8 cellular contexts compared by ENCODE assay signal in the genomic region with DNA sequence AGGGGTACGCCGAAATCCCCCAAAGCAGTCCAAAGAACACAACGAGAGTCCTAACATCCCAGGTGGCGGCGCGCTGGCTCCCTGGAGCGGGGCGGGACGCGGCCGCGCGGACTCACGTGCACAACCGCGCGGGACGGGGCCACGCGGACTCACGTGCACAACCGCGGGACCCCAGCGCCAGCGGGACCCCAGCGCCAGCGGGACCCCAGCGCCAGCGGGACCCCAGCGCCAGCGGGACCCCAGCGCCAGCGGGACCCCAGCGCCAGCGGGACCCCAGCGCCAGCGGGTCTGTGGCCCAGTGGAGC. TPM values are rescaled to one million over a fixed set of nuclear protein-coding genes. Genes with fewer than 3 reads are reported as not detected.
DNase-seq lines count a peak whose midpoint lies in the region; ATAC-seq, FAIRE-seq and TF ChIP-seq lines count a peak whose summit lies in the region.
"Not testable (repeated sequence)": the region's sequence is repeated elsewhere in the genome, so short reads cannot be mapped to it uniquely, and the experiment has no call there.

No MANE protein-coding gene starts in this region.

- peak overlapping the region; percentile 73 for H2AK5ac ChIP-seq in trophoblast cell (ENCODE audit: low read length)

- peaks cover 46% of the 10 kb centered on the region for H3K79me1 ChIP-seq in trophoblast cell (ENCODE audit: low read length)

- peak overlapping the region; percentile 54 for H2BK5ac ChIP-seq in trophoblast cell (ENCODE audit: low read depth, low read length, poor library complexity)

- TF ChIP-seq POLR2A in testis (IDR thresholded peaks at IDR 0.05) = not testable (repeated sequence)

- CTCF ChIA-PET in CD4-positive, alpha-beta memory T cell (lab: Charles Lee; ENCODE audit: partially characterized antibody) = interaction anchor here (3.4 kb wide), 1 partner anchor 9 kb away, joined by 18 read pairs; no protein-coding TSS in a partner anchor
- CTCF ChIA-PET in activated CD8-positive, alpha-beta T cell treated with anti-CD3 and anti-CD28 coated beads for 36 hours (lab: Charles Lee) = interaction anchor here (1.0 to 2.6 kb wide), 2 partner anchors 126 to 140 kb away, joined by 3 to 15 read pairs; no protein-coding TSS in a partner anchor

- H3K4me1 Mint-ChIP-seq in CD4-positive, alpha-beta memory T cell = peaks cover 10 to 34% (median 20%) of the 10 kb centered on the region in 4 donors
- H3K4me1 Mint-ChIP-seq in activated CD8-positive, alpha-beta T cell treated with anti-CD3 and anti-CD28 coated beads for 36 hours (ENCODE audit: low read depth) = peaks cover 20% of the 10 kb centered on the region
- peaks cover 17% of the 10 kb centered on the region for H3K4me1 Mint-ChIP-seq in astrocyte (ENCODE audit: low read depth, unreplicated experiment)
- not testable (repeated sequence) for H3K4me1 Mint-ChIP-seq in glutamatergic neuron (ENCODE audit: low read depth, unreplicated experiment)

- peak overlapping the region in 4 of 7 donors; percentile 47 to 75 (median 63) for H3K27ac Mint-ChIP-seq in CD4-positive, alpha-beta memory T cell
- not testable (repeated sequence) for H3K27ac Mint-ChIP-seq in activated CD8-positive, alpha-beta T cell treated with anti-CD3 and anti-CD28 coated beads for 36 hours; astrocyte (ENCODE audit: unreplicated experiment); glutamatergic neuron (ENCODE audit: unreplicated experiment)

- H2BK120ac ChIP-seq in trophoblast cell (ENCODE audit: insufficient read depth, low read length, poor library complexity) = peak overlapping the region; percentile 81

- H2BK12ac ChIP-seq in trophoblast cell (ENCODE audit: low read length) = peak overlapping the region; percentile 70

- not testable (repeated sequence) for H4K20me1 ChIP-seq in Loucy (ENCODE audit: insufficient read depth, low read length, poor library complexity, severe bottlenecking)
- peaks cover 13% of the 10 kb centered on the region for H4K20me1 ChIP-seq in astrocyte (ENCODE audit: insufficient read depth, low read length)

- H3K79me2 ChIP-seq in Loucy (ENCODE audit: insufficient read depth, low read length) (peaks cover 38% of the 10 kb centered on the region), trophoblast cell (ENCODE audit: control insufficient read depth, insufficient read depth, low read length, poor library complexity) (peaks cover 17% of the 10 kb centered on the region)
- H3K79me2 ChIP-seq in astrocyte (ENCODE audit: insufficient read depth, low read length) = not testable (repeated sequence)

- peak overlapping the region; percentile 79 to 89 (median 86) for H3K4me3 Mint-ChIP-seq in CD4-positive, alpha-beta memory T cell
- peak overlapping the region; percentile 81 for H3K4me3 Mint-ChIP-seq in activated CD8-positive, alpha-beta T cell treated with anti-CD3 and anti-CD28 coated beads for 36 hours
- H3K4me3 Mint-ChIP-seq in astrocyte (ENCODE audit: unreplicated experiment) = not testable (repeated sequence)
- H3K4me3 Mint-ChIP-seq in glutamatergic neuron (ENCODE audit: unreplicated experiment) = peak overlapping the region; percentile 64

- peak overlapping the region; percentile 38 for H3K14ac ChIP-seq in trophoblast cell (ENCODE audit: low read length)

- not testable (repeated sequence) for DNase-seq in CD4-positive, alpha-beta memory T cell; activated CD8-positive, alpha-beta T cell treated with anti-CD3 and anti-CD28 coated beads for 36 hours; astrocyte (ENCODE audit: low read depth); glutamatergic neuron; lower lobe of right lung; trophoblast cell; testis

- not testable (repeated sequence) for H3K9me2 ChIP-seq in Loucy (replicated peaks; ENCODE audit: low read depth, low read length)

- not testable (repeated sequence) for H3K27me3 Mint-ChIP-seq in CD4-positive, alpha-beta memory T cell
- H3K27me3 Mint-ChIP-seq in activated CD8-positive, alpha-beta T cell treated with anti-CD3 and anti-CD28 coated beads for 36 hours = peaks cover 10% of the 10 kb centered on the region
- H3K27me3 Mint-ChIP-seq in astrocyte (ENCODE audit: low read depth, unreplicated experiment) (peaks cover 45% of the 10 kb centered on the region), glutamatergic neuron (ENCODE audit: unreplicated experiment) (peaks cover 27% of the 10 kb centered on the region)

- not testable (repeated sequence) for H3K36me3 ChIP-seq in CD4-positive, alpha-beta memory T cell (ENCODE audit: insufficient read depth, low read length); Loucy (ENCODE audit: insufficient read depth, low read length); astrocyte (ENCODE audit: insufficient read depth, low read length); lower lobe of right lung; trophoblast cell (ENCODE audit: control insufficient read depth in 1 of 2, insufficient read depth in 2 of 2, low read length in 2 of 2); testis (ENCODE audit: low read depth, missing control alignments)

- not testable (repeated sequence) for H4K12ac ChIP-seq in trophoblast cell (ENCODE audit: low read depth, low read length)

- H3K4me2 ChIP-seq in Loucy (ENCODE audit: low read depth, low read length, poor library complexity, severe bottlenecking) = peak overlapping the region; percentile 86
- peak overlapping the region; percentile 22 for H3K4me2 ChIP-seq in astrocyte (ENCODE audit: low read length)
- peak overlapping the region; percentile 82 for H3K4me2 ChIP-seq in trophoblast cell (ENCODE audit: low read length)

- not testable (repeated sequence) for ATAC-seq in activated CD8-positive, alpha-beta T cell treated with anti-CD3 and anti-CD28 coated beads for 36 hours; lower lobe of right lung

- not testable (repeated sequence) for H3K27me3 ChIP-seq in CD4-positive, alpha-beta memory T cell (ENCODE audit: insufficient read depth, low read length); Loucy (ENCODE audit: insufficient read depth, low read length, poor library complexity, severe bottlenecking); trophoblast cell (ENCODE audit: insufficient read depth, low read length); testis
- H3K27me3 ChIP-seq in astrocyte (ENCODE audit: insufficient read depth, low read length) (peaks cover 63% of the 10 kb centered on the region), lower lobe of right lung (ENCODE audit: low read depth) (peaks cover 34% of the 10 kb centered on the region)

- H3K23ac ChIP-seq in trophoblast cell (ENCODE audit: low read length) = not testable (repeated sequence)

- WGBS in trophoblast cell (ENCODE audit: extremely low coverage, insufficient coverage, insufficient read length) = no CpG with 5 or more reads among the region's 37 CpGs
- 61% methylated on average over 3 to 29 of the region's 37 CpGs for WGBS in testis, 2 donors

- H2AFZ ChIP-seq in Loucy (ENCODE audit: low read length); astrocyte (ENCODE audit: low read depth, low read length): not testable (repeated sequence)
- peak overlapping the region; percentile 68 for H2AFZ ChIP-seq in trophoblast cell (ENCODE audit: insufficient read depth, low read length, poor library complexity)

- peak overlapping the region; percentile 82 for H4K91ac ChIP-seq in trophoblast cell (ENCODE audit: low read depth, low read length)

- H3K36me3 Mint-ChIP-seq in CD4-positive, alpha-beta memory T cell; activated CD8-positive, alpha-beta T cell treated with anti-CD3 and anti-CD28 coated beads for 36 hours (ENCODE audit: low read depth); astrocyte (ENCODE audit: low read depth, unreplicated experiment); glutamatergic neuron (ENCODE audit: unreplicated experiment): not testable (repeated sequence)

- not testable (repeated sequence) for H3F3A ChIP-seq in Loucy (ENCODE audit: low read depth)

- FAIRE-seq in astrocyte (lab: Jason Lieb, UNC) = not testable (repeated sequence)

- H4K8ac ChIP-seq in trophoblast cell (ENCODE audit: low read depth, low read length) = peak overlapping the region; percentile 89

- H3K9me3 ChIP-seq in CD4-positive, alpha-beta memory T cell (ENCODE audit: control insufficient read depth in 1 of 2, low read length in 2 of 2); Loucy (ENCODE audit: insufficient read depth, low read depth, low read length); astrocyte (ENCODE audit: insufficient read depth, low read depth, low read length); lower lobe of right lung; trophoblast cell (ENCODE audit: insufficient read depth, low read depth, low read length); testis: not testable (repeated sequence)

- POLR2A ChIA-PET in CD4-positive, alpha-beta memory T cell (lab: Charles Lee; ENCODE audit: partially characterized antibody) = interaction anchor here (1.0 kb wide), 1 partner anchor 20 kb away, joined by 5 read pairs; a partner anchor contains a TSS
- POLR2A ChIA-PET in activated CD8-positive, alpha-beta T cell treated with anti-CD3 and anti-CD28 coated beads for 36 hours (lab: Charles Lee) = interaction anchor here (1.1 kb wide), 1 partner anchor 193 kb away, joined by 3 read pairs; a partner anchor contains a TSS

- peak overlapping the region; percentile 93 for H3K9ac ChIP-seq in Loucy (ENCODE audit: low read depth, low read length, poor library complexity, severe bottlenecking)
- H3K9ac ChIP-seq in astrocyte (ENCODE audit: low read length); trophoblast cell (ENCODE audit: low read length): not testable (repeated sequence)

- peak overlapping the region; percentile 51 for H3K18ac ChIP-seq in trophoblast cell (ENCODE audit: low read length)

- peak overlapping the region; percentile 21 for H3K4ac ChIP-seq in trophoblast cell (ENCODE audit: low read depth, low read length)

- not testable (repeated sequence) for H3K27ac ChIP-seq in CD4-positive, alpha-beta memory T cell (ENCODE audit: low read depth, low read length); astrocyte (ENCODE audit: low read depth, low read length); lower lobe of right lung; testis
- peak overlapping the region; percentile 72 for H3K27ac ChIP-seq in trophoblast cell (ENCODE audit: low read depth, low read length)

- peak overlapping the region in 1 of 2 donors; percentile 50 for H3K4me3 ChIP-seq in CD4-positive, alpha-beta memory T cell (ENCODE audit: low read length in 2 of 2)
- H3K4me3 ChIP-seq in Loucy (ENCODE audit: low read length, poor library complexity, severe bottlenecking) (peak overlapping the region; percentile 89), lower lobe of right lung (peak overlapping the region; percentile 53), testis (peak overlapping the region; percentile 40 to 54)
- not testable (repeated sequence) for H3K4me3 ChIP-seq in astrocyte (ENCODE audit: insufficient read depth, low read depth, low read length); trophoblast cell (ENCODE audit: low read depth, low read length)

- H3K9me3 Mint-ChIP-seq in CD4-positive, alpha-beta memory T cell; activated CD8-positive, alpha-beta T cell treated with anti-CD3 and anti-CD28 coated beads for 36 hours; astrocyte (ENCODE audit: unreplicated experiment); glutamatergic neuron (ENCODE audit: unreplicated experiment): not testable (repeated sequence)

- not testable (repeated sequence) for TF ChIP-seq CTCF in Loucy (conservative IDR thresholded peaks at IDR 0.05; ENCODE audit: low read length); activated CD8-positive, alpha-beta T cell treated with anti-CD3 and anti-CD28 coated beads for 36 hours (IDR thresholded peaks at IDR 0.05); astrocyte (IDR thresholded peaks at IDR 0.05; ENCODE audit: insufficient read depth, low read depth, low read length); glutamatergic neuron (IDR thresholded peaks at IDR 0.05; ENCODE audit: partially characterized antibody, unreplicated experiment); lower lobe of right lung (IDR thresholded peaks at IDR 0.05); testis (IDR thresholded peaks at IDR 0.05)

- H3K4me1 ChIP-seq in CD4-positive, alpha-beta memory T cell (ENCODE audit: insufficient read depth, low read length) = peaks cover 28% of the 10 kb centered on the region
- H3K4me1 ChIP-seq in Loucy (ENCODE audit: insufficient read depth, low read length, poor library complexity, severe bottlenecking) (peaks cover 41% of the 10 kb centered on the region), astrocyte (ENCODE audit: insufficient read depth, low read length) (peaks cover 13% of the 10 kb centered on the region), lower lobe of right lung (peaks cover 44% of the 10 kb centered on the region), trophoblast cell (ENCODE audit: control insufficient read depth in 1 of 2, insufficient read depth in 2 of 2, low read length in 2 of 2) (peaks cover 51 to 54% of the 10 kb centered on the region in 2 experiments)
- not testable (repeated sequence) for H3K4me1 ChIP-seq in testis

- intact Hi-C loops in CD4-positive, alpha-beta memory T cell (cut with micrococcal nuclease); activated CD8-positive, alpha-beta T cell treated with anti-CD3 and anti-CD28 coated beads for 36 hours (cut with micrococcal nuclease); lower lobe of right lung (cut with DNase I); testis (cut with DNase I; ENCODE audit: low total_unique reads): not testable (repeated sequence)

RNA-seq across cellular contexts. Expression of a gene that starts 3.6 kb away (rescaled TPM):
- 1 to 10 TPM; 2.3 to 2.9 TPM for total RNA-seq in CD4-positive, alpha-beta memory T cell
- under 1 TPM in 1 of 2 donors, not detected in 1; 0.23 TPM for polyA plus RNA-seq in CD4-positive, alpha-beta memory T cell
- under 1 TPM; 0.56 to 0.58 TPM for total RNA-seq in activated CD8-positive, alpha-beta T cell treated with anti-CD3 and anti-CD28 coated beads for 36 hours
- 0.41 and 0.48 TPM in 2 replicates for total RNA-seq in astrocyte
- total RNA-seq in glutamatergic neuron (ENCODE audit: unreplicated experiment) = 1.1 TPM
- 2.2 TPM for total RNA-seq in lower lobe of right lung
- 3.7 and 4.0 TPM in 2 replicates for polyA plus RNA-seq in trophoblast cell (2013)
- total RNA-seq in testis = 1 to 10 TPM; 1.9 to 4.0 TPM
- 1.9 TPM for polyA plus RNA-seq in testis (ENCODE audit: insufficient read depth, low read depth, low replicate concordance)

RNA-seq across cellular contexts. Expression of a gene that starts 19.1 kb away (rescaled TPM):
- total RNA-seq in CD4-positive, alpha-beta memory T cell = 10 to 100 TPM; 29.7 to 32.2 TPM
- polyA plus RNA-seq in CD4-positive, alpha-beta memory T cell = 10 to 100 TPM; 13.4 to 18.4 TPM
- total RNA-seq in activated CD8-positive, alpha-beta T cell treated with anti-CD3 and anti-CD28 coated beads for 36 hours = 10 to 100 TPM; 17.3 to 17.5 TPM
- total RNA-seq in astrocyte = 40.3 and 42.1 TPM in 2 replicates
- total RNA-seq in glutamatergic neuron (ENCODE audit: unreplicated experiment) = 95.3 TPM
- total RNA-seq in lower lobe of right lung = 20.2 TPM
- 9.3 and 9.4 TPM in 2 replicates for polyA plus RNA-seq in trophoblast cell (2013)
- 10 to 100 TPM; 33.8 to 33.9 TPM for total RNA-seq in testis
- 27.3 TPM for polyA plus RNA-seq in testis (ENCODE audit: insufficient read depth, low read depth, low replicate concordance)

RNA-seq across cellular contexts. Expression of a gene that starts 19.5 kb away (rescaled TPM):
- total RNA-seq in CD4-positive, alpha-beta memory T cell = 10 to 100 TPM; 79.4 to 82.9 TPM
- 10 to 100 TPM; 12.7 to 29.2 TPM for polyA plus RNA-seq in CD4-positive, alpha-beta memory T cell
- 10 to 100 TPM; 22.8 to 30.9 TPM for total RNA-seq in activated CD8-positive, alpha-beta T cell treated with anti-CD3 and anti-CD28 coated beads for 36 hours
- total RNA-seq in astrocyte (42.5 and 43.5 TPM in 2 replicates), glutamatergic neuron (ENCODE audit: unreplicated experiment) (74.7 TPM), lower lobe of right lung (79.6 TPM), testis (10 to 100 TPM; 90.1 TPM)
- polyA plus RNA-seq in trophoblast cell (2013) = 30.4 and 30.6 TPM in 2 replicates
- polyA plus RNA-seq in testis (ENCODE audit: insufficient read depth, low read depth, low replicate concordance) = 55.6 TPM

Comparison
In these comparisons a context has a peak if more than half of its experiments do, and no peak if none do; other contexts are left out.
1. H3K4me2 ChIP-seq: peak in every context shown above with its lines; median percentile 86 in Loucy; 82 in trophoblast cell; 22 in astrocyte.